Comparison of ENCODE assay signal across 1 cellular context in the genomic region with DNA sequence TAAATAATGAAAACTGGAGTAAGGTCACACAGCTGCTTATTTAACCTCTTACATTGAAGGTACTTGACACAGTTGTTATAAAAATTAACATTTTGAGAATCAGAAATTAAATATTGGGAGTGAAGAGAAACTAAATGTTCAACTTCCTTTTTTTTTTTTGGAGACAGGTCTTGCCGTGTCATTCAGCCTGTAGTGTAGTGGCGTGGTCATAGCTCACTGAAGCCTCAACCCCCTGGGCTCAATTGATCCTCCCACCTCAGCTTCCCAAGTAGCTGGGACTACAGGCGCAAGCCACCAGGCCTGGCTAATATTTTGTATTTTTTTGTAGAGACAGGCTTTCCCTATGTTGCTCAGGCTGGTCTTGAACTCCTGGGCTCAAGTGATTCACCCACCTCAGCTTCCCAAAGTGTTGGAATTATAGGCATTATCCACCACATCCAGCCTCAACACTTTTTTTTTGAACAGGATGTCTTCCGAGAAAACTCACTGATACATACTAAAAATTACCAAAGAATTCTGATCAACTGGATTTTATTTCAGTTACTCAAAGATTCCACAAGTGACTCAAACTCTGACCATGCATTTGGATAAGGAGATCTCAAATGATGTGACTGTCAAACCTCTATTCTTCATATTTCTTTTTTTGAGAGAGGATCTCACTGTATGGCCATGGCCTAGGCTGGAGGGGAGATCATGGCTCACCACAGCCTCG.
TF ChIP-seq lines count a peak whose summit lies in the region.

No MANE protein-coding gene starts in this region.

TF ChIP-seq in K562, 482 proteins besides CTCF, POLR2A, EP300 and RAD21:
- TF ChIP-seq CHCHD3 (CRISPR knock-in tag; IDR thresholded peaks at IDR 0.05) = no peak
- peak; percentile 65 for TF ChIP-seq NFE2 (IDR thresholded peaks at IDR 0.05; ENCODE audit: low read depth)
- TF ChIP-seq FOXK1 (CRISPR knock-in tag; IDR thresholded peaks at IDR 0.05; ENCODE audit: borderline replicate concordance) = no peak
- peak; percentile 35 for TF ChIP-seq PKNOX1 (IDR thresholded peaks at IDR 0.05)
